14 cellular contexts compared by ENCODE assay signal in genomic region chr11:11980841-11981308, GRCh38. TPM values are rescaled to one million over a fixed set of nuclear protein-coding genes. Genes with fewer than 3 reads are reported as not detected.
DNase-seq lines count a peak whose midpoint lies in the region; TF ChIP-seq lines count a peak whose summit lies in the region.
"Had no signal": no experiment of that assay in that cellular context is flagged by ENCODE, and none has a peak within 500 bp of the region (broad histone marks: within the 10 kb centered on the region; RNA-seq: fewer than 3 reads in every experiment).

No MANE protein-coding gene starts in this region.

- H3K36me3 ChIP-seq in tibial artery (no peaks in the 10 kb centered on the region), ovary (no peaks in the 10 kb centered on the region)
- H3K36me3 ChIP-seq: gastrocnemius medialis had no signal

- TF ChIP-seq CTCF in brain (conservative IDR thresholded peaks at IDR 0.05) (no peak), tibial artery (IDR thresholded peaks at IDR 0.05) (no peak), ovary (IDR thresholded peaks at IDR 0.05) (no peak)

- no peaks in the 10 kb centered on the region for H3K9me3 ChIP-seq in tibial artery
- no peaks in the 10 kb centered on the region for H3K9me3 ChIP-seq in ovary
- H3K9me3 ChIP-seq: gastrocnemius medialis had no signal

- peaks cover 40% of the 10 kb centered on the region for H3K36me3 Mint-ChIP-seq in brain
- H3K36me3 Mint-ChIP-seq: CD4-positive, alpha-beta memory T cell; naive thymus-derived CD4-positive, alpha-beta T cell had no signal

- H3K27ac ChIP-seq in tibial artery (peak overlapping the region; percentile 74 to 83), ovary (no peak overlapping the region)

- WGBS in ovary, 3 donors, result 89% methylated on average over 3 of the region's 3 CpGs

- H3K4me1 Mint-ChIP-seq in brain, result peaks cover 57% of the 10 kb centered on the region

- intact Hi-C loops in tibial artery (cut with DNase I; ENCODE audit: low total_unique reads), result no loop called here
- intact Hi-C loops in ovary (cut with DNase I), result no loop called here

- H3K27ac Mint-ChIP-seq in brain, result peak overlapping the region; percentile 28 to 97 (median 93)
- H3K27ac Mint-ChIP-seq: CD4-positive, alpha-beta memory T cell; naive thymus-derived CD4-positive, alpha-beta T cell; stimulated activated naive CD8-positive, alpha-beta T cell treated with anti-CD3 and anti-CD28 coated beads, Interleukin-15, Interleukin-2, amounts not matched to agents 100 ng/mL and 50 ng/mL, for 24 hours had no signal

- H3K9me3 Mint-ChIP-seq in brain, result peaks cover 0 to 5% (median 3%) of the 10 kb centered on the region in 5 experiments
- H3K9me3 Mint-ChIP-seq: CD4-positive, alpha-beta memory T cell; naive thymus-derived CD4-positive, alpha-beta T cell; stimulated activated naive CD8-positive, alpha-beta T cell treated with anti-CD3 and anti-CD28 coated beads, Interleukin-15, Interleukin-2, amounts not matched to agents 100 ng/mL and 50 ng/mL, for 24 hours had no signal

- TF ChIP-seq POLR2A in ovary (IDR thresholded peaks at IDR 0.05), result no peak

- peak; percentile 78 for DNase-seq in M059J (ENCODE audit: low read depth)
- peak; percentile 54 for DNase-seq in islet precursor cell
- no peak for DNase-seq in tibial artery
- DNase-seq in KG1 (lab: John Stamatoyannopoulos, UW), result no peak
- DNase-seq in ovary, result no peak
- DNase-seq in anterior cingulate cortex (lab: John Stamatoyannopoulos, UW), result no peak
- DNase-seq: activated CD4-positive, alpha-beta T cell treated with anti-CD3 and anti-CD28 coated beads for 1 hour; CD4-positive, alpha-beta memory T cell; gastrocnemius medialis; H9; naive thymus-derived CD4-positive, alpha-beta T cell; NCI-H2107 had no signal

- H3K4me1 ChIP-seq in tibial artery (peaks cover 11 to 100% (median 56%) of the 10 kb centered on the region in 4 donors), ovary (ENCODE audit: insufficient read depth) (peaks cover 22% of the 10 kb centered on the region)

- H3K4me3 Mint-ChIP-seq in brain, result no peak overlapping the region
- H3K4me3 Mint-ChIP-seq: CD4-positive, alpha-beta memory T cell; H9; naive thymus-derived CD4-positive, alpha-beta T cell; stimulated activated naive CD8-positive, alpha-beta T cell treated with anti-CD3 and anti-CD28 coated beads, Interleukin-15, Interleukin-2, amounts not matched to agents 100 ng/mL and 50 ng/mL, for 24 hours had no signal

- H3K27me3 ChIP-seq in tibial artery (no peaks in the 10 kb centered on the region), ovary (no peaks in the 10 kb centered on the region)
- H3K27me3 ChIP-seq: gastrocnemius medialis had no signal

- no peak overlapping the region for H3K4me3 ChIP-seq in tibial artery
- H3K4me3 ChIP-seq in ovary, result no peak overlapping the region
- H3K4me3 ChIP-seq: gastrocnemius medialis had no signal

- no peaks in the 10 kb centered on the region for H3K27me3 Mint-ChIP-seq in brain
- H3K27me3 Mint-ChIP-seq: stimulated activated naive CD8-positive, alpha-beta T cell treated with anti-CD3 and anti-CD28 coated beads, Interleukin-15, Interleukin-2, amounts not matched to agents 100 ng/mL and 50 ng/mL, for 24 hours had no signal

- TF ChIP-seq EP300 in ovary (IDR thresholded peaks at IDR 0.05), result no peak

RNA-seq across cellular contexts. Expression of gene DKK3, which starts 27.6 kb away (rescaled TPM):
- 967 and 1,045 TPM in 2 replicates for total RNA-seq in M059J (2014; rRNA removed; shearing (Covaris generic))
- polyA plus RNA-seq in brain (ENCODE audit: insufficient read depth, low read depth, low replicate concordance) (236 TPM), ovary (100 to 1,000 TPM in 1 of 2 donors, 10 to 100 TPM in 1; 43.5 to 255 TPM)
- 100 to 1,000 TPM in 1 of 7 donors, 10 to 100 TPM in 6; 33.9 to 102 (median 62.8) TPM for total RNA-seq in ovary

Comparison
In these comparisons a context has a peak if more than half of its experiments do, and no peak if none do; other contexts are left out.
1. DNase-seq: peak in M059J (single experiment) and islet precursor cell (single experiment); none in tibial artery (0 of 2), KG1 (single experiment), ovary (0 of 5) and anterior cingulate cortex (0 of 58).
2. H3K27ac ChIP-seq: peak in tibial artery (2 of 2); none in ovary (0 of 2).